Comparison of ENCODE assay signal across 11 cellular contexts in the genomic region with DNA sequence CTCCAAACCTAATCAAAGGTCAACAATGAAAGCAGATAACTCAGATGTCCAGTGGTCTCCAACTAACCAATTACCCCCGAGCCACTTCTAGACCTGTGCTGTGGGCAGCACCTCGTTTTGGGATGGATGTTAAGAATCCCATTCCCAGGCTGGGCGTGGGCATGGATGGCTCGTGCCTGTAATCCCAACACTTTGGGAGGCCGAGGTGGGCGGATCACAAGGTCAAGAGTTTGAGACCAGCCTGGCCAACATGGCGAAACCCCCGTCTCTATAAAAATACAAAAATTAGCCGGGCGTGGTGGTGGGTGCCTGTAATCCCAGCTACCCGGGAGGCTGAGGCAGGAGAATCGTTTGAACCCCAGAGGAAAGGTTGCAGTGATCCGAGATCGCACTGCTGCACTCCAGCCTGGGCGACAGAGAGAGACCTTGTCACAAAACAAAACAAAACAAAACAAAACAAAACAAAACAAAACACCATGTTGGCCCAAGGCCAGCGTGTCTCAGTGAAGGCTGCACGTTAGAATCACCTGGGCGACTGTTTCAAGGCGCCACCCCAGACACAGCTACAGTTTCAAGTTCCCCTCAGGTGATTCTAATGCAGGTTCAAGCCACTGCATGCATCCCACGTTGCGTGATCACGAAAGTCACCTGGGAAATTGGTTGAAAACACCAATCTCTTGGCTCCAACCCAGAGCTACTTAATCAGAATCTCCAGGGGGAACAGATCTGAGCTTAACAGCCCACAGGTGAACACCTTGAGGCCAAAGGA. TPM values are rescaled to one million over a fixed set of nuclear protein-coding genes. Genes with fewer than 3 reads are reported as not detected.
DNase-seq lines count a peak whose midpoint lies in the region; ATAC-seq and TF ChIP-seq lines count a peak whose summit lies in the region.
"Had no signal": no experiment of that assay in that cellular context is flagged by ENCODE, and none has a peak within 500 bp of the region (broad histone marks: within the 10 kb centered on the region; RNA-seq: fewer than 3 reads in every experiment).

No MANE protein-coding gene starts in this region.

- H3K27ac ChIP-seq in upper lobe of right lung: no peak overlapping the region
- H3K27ac ChIP-seq: ovary had no signal

- no peaks in the 10 kb centered on the region for H3K9me3 Mint-ChIP-seq in activated CD8-positive, alpha-beta T cell treated with anti-CD3 and anti-CD28 coated beads, Interleukin-2, amount 10 ng/mL, durations not matched to agents 7 days and 5 days (ENCODE audit: insufficient read depth)
- H3K9me3 Mint-ChIP-seq in activated CD8-positive, alpha-beta T cell treated with anti-CD3 and anti-CD28 coated beads for 36 hours: no peaks in the 10 kb centered on the region
- H3K9me3 Mint-ChIP-seq: effector memory CD8-positive, alpha-beta T cell had no signal

- H3K4me1 ChIP-seq in upper lobe of right lung: no peaks in the 10 kb centered on the region

- CTCF ChIA-PET in activated CD8-positive, alpha-beta T cell treated with anti-CD3 and anti-CD28 coated beads, Interleukin-2, amount 10 ng/mL, durations not matched to agents 7 days and 5 days (lab: Charles Lee): interaction anchor here (0.6 to 6.6 kb wide), 44 partner anchors 8 to 697 kb away, joined by 3 to 385 read pairs (median 5); a partner anchor contains a TSS
- CTCF ChIA-PET in activated CD8-positive, alpha-beta T cell treated with anti-CD3 and anti-CD28 coated beads for 36 hours (lab: Charles Lee): interaction anchor here (0.7 to 7.8 kb wide), 63 partner anchors 8 to 698 kb away, joined by 3 to 257 read pairs (median 6); a partner anchor contains a TSS

- peaks cover 3% of the 10 kb centered on the region for H3K27me3 Mint-ChIP-seq in activated CD8-positive, alpha-beta T cell treated with anti-CD3 and anti-CD28 coated beads, Interleukin-2, amount 10 ng/mL, durations not matched to agents 7 days and 5 days (ENCODE audit: low read depth)
- H3K27me3 Mint-ChIP-seq in activated CD8-positive, alpha-beta T cell treated with anti-CD3 and anti-CD28 coated beads for 36 hours: peaks cover 2% of the 10 kb centered on the region
- H3K27me3 Mint-ChIP-seq: effector memory CD8-positive, alpha-beta T cell had no signal

- peaks cover 9% of the 10 kb centered on the region for H3K4me1 Mint-ChIP-seq in activated CD8-positive, alpha-beta T cell treated with anti-CD3 and anti-CD28 coated beads, Interleukin-2, amount 10 ng/mL, durations not matched to agents 7 days and 5 days (ENCODE audit: low read depth)
- peaks cover 5% of the 10 kb centered on the region for H3K4me1 Mint-ChIP-seq in activated CD8-positive, alpha-beta T cell treated with anti-CD3 and anti-CD28 coated beads for 36 hours (ENCODE audit: low read depth)

- peaks cover 10% of the 10 kb centered on the region for H3K27me3 ChIP-seq in upper lobe of right lung
- H3K27me3 ChIP-seq: ovary had no signal

- POLR2A ChIA-PET in activated CD8-positive, alpha-beta T cell treated with anti-CD3 and anti-CD28 coated beads, Interleukin-2, amount 10 ng/mL, durations not matched to agents 7 days and 5 days (lab: Charles Lee): interaction anchor here (1.0 to 1.5 kb wide), 3 partner anchors 82 to 195 kb away, joined by 3 to 14 read pairs (median 4); no protein-coding TSS in a partner anchor
- POLR2A ChIA-PET in activated CD8-positive, alpha-beta T cell treated with anti-CD3 and anti-CD28 coated beads for 36 hours (lab: Charles Lee): interaction anchor here (0.5 to 2.2 kb wide), 15 partner anchors 15 to 195 kb away, joined by 3 to 13 read pairs (median 5); a partner anchor contains a TSS

- no peak overlapping the region for H3K27ac Mint-ChIP-seq in activated CD8-positive, alpha-beta T cell treated with anti-CD3 and anti-CD28 coated beads, Interleukin-2, amount 10 ng/mL, durations not matched to agents 7 days and 5 days
- H3K27ac Mint-ChIP-seq in activated CD8-positive, alpha-beta T cell treated with anti-CD3 and anti-CD28 coated beads for 36 hours: no peak overlapping the region
- H3K27ac Mint-ChIP-seq: effector memory CD8-positive, alpha-beta T cell had no signal

- no peak overlapping the region for H3K4me3 Mint-ChIP-seq in activated CD8-positive, alpha-beta T cell treated with anti-CD3 and anti-CD28 coated beads, Interleukin-2, amount 10 ng/mL, durations not matched to agents 7 days and 5 days
- no peak overlapping the region for H3K4me3 Mint-ChIP-seq in activated CD8-positive, alpha-beta T cell treated with anti-CD3 and anti-CD28 coated beads for 36 hours
- H3K4me3 Mint-ChIP-seq: effector memory CD8-positive, alpha-beta T cell had no signal

- no peaks in the 10 kb centered on the region for H3K9me3 ChIP-seq in upper lobe of right lung
- H3K9me3 ChIP-seq: ovary had no signal

- H3K4me3 ChIP-seq in epithelial cell of esophagus (ENCODE audit: low read length) (no peak overlapping the region), upper lobe of right lung (no peak overlapping the region)
- H3K4me3 ChIP-seq: ovary had no signal

- DNase-seq in activated CD8-positive, alpha-beta T cell treated with anti-CD3 and anti-CD28 coated beads, Interleukin-2, amount 10 ng/mL, durations not matched to agents 7 days and 5 days: no peak
- no peak for DNase-seq in activated CD8-positive, alpha-beta T cell treated with anti-CD3 and anti-CD28 coated beads for 36 hours
- DNase-seq in NCI-H1105 treated with DMSO at 0.1 percent for 48 hours (lab: John Stamatoyannopoulos, UW): peak; percentile 46
- DNase-seq in epithelial cell of esophagus (ENCODE audit: low read depth): peak; percentile 3
- peak; percentile 31 for DNase-seq in upper lobe of right lung
- DNase-seq in NCI-H226: no peak
- DNase-seq in activated CD4-positive, alpha-beta T cell treated with anti-CD3 and anti-CD28 coated beads, Interleukin-2, amount 50 U/mL, for 1 hour: no peak
- DNase-seq in activated CD4-positive, alpha-beta T cell treated with anti-CD3 and anti-CD28 coated beads for 1 hour: no peak
- DNase-seq: NCI-H2081 treated with DMSO at 0.1 percent for 48 hours had no signal

- no peaks in the 10 kb centered on the region for H3K36me3 Mint-ChIP-seq in activated CD8-positive, alpha-beta T cell treated with anti-CD3 and anti-CD28 coated beads, Interleukin-2, amount 10 ng/mL, durations not matched to agents 7 days and 5 days (ENCODE audit: low read depth)
- H3K36me3 Mint-ChIP-seq in activated CD8-positive, alpha-beta T cell treated with anti-CD3 and anti-CD28 coated beads for 36 hours (ENCODE audit: low read depth): no peaks in the 10 kb centered on the region

- H3K36me3 ChIP-seq in upper lobe of right lung: no peaks in the 10 kb centered on the region
- H3K36me3 ChIP-seq: ovary had no signal

- intact Hi-C loops in activated CD8-positive, alpha-beta T cell treated with anti-CD3 and anti-CD28 coated beads for 36 hours (cut with micrococcal nuclease): loop anchor here (1.0 to 2.0 kb wide), 3 partner anchors 74 to 196 kb away; no protein-coding TSS in a partner anchor
- intact Hi-C loops in upper lobe of right lung (cut with DNase I): loop anchor here (5.0 to 10.0 kb wide), 3 partner anchors 167 to 704 kb away; no protein-coding TSS in a partner anchor

- no peak for TF ChIP-seq CTCF in activated CD8-positive, alpha-beta T cell treated with anti-CD3 and anti-CD28 coated beads for 36 hours (IDR thresholded peaks at IDR 0.05)
- TF ChIP-seq CTCF in epithelial cell of esophagus (IDR thresholded peaks at IDR 0.05; ENCODE audit: insufficient read depth, low read depth, low read length, missing control alignments) (no peak), upper lobe of right lung (IDR thresholded peaks at IDR 0.05) (no peak)

- peak; percentile 8 for ATAC-seq in activated CD8-positive, alpha-beta T cell treated with anti-CD3 and anti-CD28 coated beads, Interleukin-2, amount 10 ng/mL, durations not matched to agents 7 days and 5 days
- ATAC-seq in activated CD8-positive, alpha-beta T cell treated with anti-CD3 and anti-CD28 coated beads for 36 hours: no peak
- no peak for ATAC-seq in upper lobe of right lung

RNA-seq across cellular contexts. Expression of a gene that starts 21.3 kb away (rescaled TPM):
- total RNA-seq in activated CD8-positive, alpha-beta T cell treated with anti-CD3 and anti-CD28 coated beads, Interleukin-2, amount 10 ng/mL, durations not matched to agents 7 days and 5 days: 100 to 1,000 TPM; 505 to 520 TPM
- 100 to 1,000 TPM; 515 to 543 TPM for total RNA-seq in activated CD8-positive, alpha-beta T cell treated with anti-CD3 and anti-CD28 coated beads for 36 hours
- 382 TPM for total RNA-seq in upper lobe of right lung

RNA-seq across cellular contexts. Expression of a gene that starts 21.4 kb away (rescaled TPM):
- 10 to 100 TPM; 33.3 to 43.0 TPM for total RNA-seq in activated CD8-positive, alpha-beta T cell treated with anti-CD3 and anti-CD28 coated beads, Interleukin-2, amount 10 ng/mL, durations not matched to agents 7 days and 5 days
- 10 to 100 TPM; 32.4 to 38.6 TPM for total RNA-seq in activated CD8-positive, alpha-beta T cell treated with anti-CD3 and anti-CD28 coated beads for 36 hours
- 20.0 TPM for total RNA-seq in upper lobe of right lung

Comparison
In these comparisons a context has a peak if more than half of its experiments do, and no peak if none do; other contexts are left out.
1. DNase-seq: peak in NCI-H1105 treated with DMSO at 0.1 percent for 48 hours (single experiment), epithelial cell of esophagus (single experiment) and upper lobe of right lung (single experiment); none in activated CD8-positive, alpha-beta T cell treated with anti-CD3 and anti-CD28 coated beads, Interleukin-2, amount 10 ng/mL, durations not matched to agents 7 days and 5 days (single experiment), activated CD8-positive, alpha-beta T cell treated with anti-CD3 and anti-CD28 coated beads for 36 hours (single experiment), NCI-H226 (single experiment), activated CD4-positive, alpha-beta T cell treated with anti-CD3 and anti-CD28 coated beads, Interleukin-2, amount 50 U/mL, for 1 hour (single experiment) and activated CD4-positive, alpha-beta T cell treated with anti-CD3 and anti-CD28 coated beads for 1 hour (single experiment).